In genomic region chr1:168178638-168179410, GRCh38 we compare ENCODE assay signal across 1 cellular context.
A peak's percentile ranks its signal among the peaks of the same experiment; 100 is the strongest.
TF ChIP-seq lines count a peak whose summit lies in the region.

TIPRL (plus strand) TSS chr1:168178962; CDS start chr1:168179078, 116 bp downstream.

TF ChIP-seq in HepG2, 621 proteins besides CTCF, POLR2A, EP300 and RAD21 (continued from another document and continues in another):
- TF ChIP-seq ZNF281 (CRISPR knock-in tag; IDR thresholded peaks at IDR 0.05; ENCODE audit: borderline replicate concordance) (peak; percentile 26; the same call in 1 of the 2 replicates), PITX1 (CRISPR knock-in tag; IDR thresholded peaks at IDR 0.05) (peak; percentile 67; the same call in 1 of the 2 replicates), RXRA (CRISPR knock-in tag; IDR thresholded peaks at IDR 0.05) (peak; percentile 48), DPF2 (CRISPR knock-in tag; IDR thresholded peaks at IDR 0.05; ENCODE audit: borderline replicate concordance, low read depth) (no peak), E2F1 (CRISPR knock-in tag; IDR thresholded peaks at IDR 0.05) (no peak), HMGXB3 (CRISPR knock-in tag; IDR thresholded peaks at IDR 0.05; ENCODE audit: borderline replicate concordance) (no peak), KDM4B (CRISPR knock-in tag; IDR thresholded peaks at IDR 0.05) (peak; percentile 28; the same call in 1 of the 2 replicates), ZNF550 (CRISPR knock-in tag; IDR thresholded peaks at IDR 0.05; ENCODE audit: borderline replicate concordance) (peak; percentile 80; the same call in 1 of the 2 replicates), RXRB (CRISPR knock-in tag; IDR thresholded peaks at IDR 0.05; ENCODE audit: borderline replicate concordance) (peak; percentile 66), HCFC1 (IDR thresholded peaks at IDR 0.05; ENCODE audit: low read depth, low read length) (peak; percentile 39; the same call in 1 of the 2 replicates), ZNF253 (CRISPR knock-in tag; IDR thresholded peaks at IDR 0.05; ENCODE audit: borderline replicate concordance) (no peak), ZNF800 (CRISPR knock-in tag; IDR thresholded peaks at IDR 0.05) (peak; percentile 48; the same call in 1 of the 2 replicates), ZNF362 (CRISPR knock-in tag; IDR thresholded peaks at IDR 0.05; ENCODE audit: borderline replicate concordance) (peak; percentile 30; the same call in 1 of the 2 replicates), MED1 (CRISPR knock-in tag; IDR thresholded peaks at IDR 0.05) (peak; percentile 65; the same call in 1 of the 2 replicates), ZNF580 (CRISPR knock-in tag; IDR thresholded peaks at IDR 0.05; ENCODE audit: borderline replicate concordance, low read depth) (peak; percentile 49), ZBTB34 (CRISPR knock-in tag; IDR thresholded peaks at IDR 0.05) (peak; percentile 40; the same call in 1 of the 2 replicates), ZNF672 (CRISPR knock-in tag; IDR thresholded peaks at IDR 0.05) (no peak), ZNF710 (CRISPR knock-in tag; IDR thresholded peaks at IDR 0.05; ENCODE audit: borderline replicate concordance) (peak; percentile 78; the same call in 1 of the 2 replicates), SNAPC2 (CRISPR knock-in tag; IDR thresholded peaks at IDR 0.05) (peak; percentile 76; the same call in 1 of the 2 replicates), ZNF740 (CRISPR knock-in tag; IDR thresholded peaks at IDR 0.05) (no peak), JUN (CRISPR knock-in tag; IDR thresholded peaks at IDR 0.05) (peak; percentile 81; the same call in 1 of the 2 replicates), CREB1 (IDR thresholded peaks at IDR 0.05) (peak; percentile 99), CREB1 (CRISPR knock-in tag; IDR thresholded peaks at IDR 0.05) (peak; percentile 90), TOPORS (CRISPR knock-in tag; IDR thresholded peaks at IDR 0.05) (0 out of 2 replicates have a peak, but pooled peaks have one; percentile 29), SATB2 (CRISPR knock-in tag; IDR thresholded peaks at IDR 0.05) (peak; percentile 56; the same call in 1 of the 2 replicates), ZNF512 (CRISPR knock-in tag; IDR thresholded peaks at IDR 0.05) (no peak), TCF12 (IDR thresholded peaks at IDR 0.05) (no peak), TCF12 (CRISPR knock-in tag; IDR thresholded peaks at IDR 0.05) (0 out of 2 replicates have a peak, but pooled peaks have one; percentile 58), NONO (IDR thresholded peaks at IDR 0.05) (no peak), NONO (CRISPR knock-in tag; conservative IDR thresholded peaks at IDR 0.05) (peak; percentile 80), ELF3 (CRISPR knock-in tag; IDR thresholded peaks at IDR 0.05) (peak; percentile 77), GABPB1 (CRISPR knock-in tag; IDR thresholded peaks at IDR 0.05) (peak; percentile 98), ZBTB7B (CRISPR knock-in tag; IDR thresholded peaks at IDR 0.05) (no peak; the same call in 1 of the 2 replicates), ZFYVE20 (CRISPR knock-in tag; IDR thresholded peaks at IDR 0.05; ENCODE audit: borderline replicate concordance, low read depth) (no peak), ZNF709 (CRISPR knock-in tag; IDR thresholded peaks at IDR 0.05) (peak; percentile 92), PHF21A (CRISPR knock-in tag; IDR thresholded peaks at IDR 0.05) (peak; percentile 79; the same call in 1 of the 2 replicates), ZNF20 (CRISPR knock-in tag; IDR thresholded peaks at IDR 0.05) (no peak), SMAD3 (CRISPR knock-in tag; IDR thresholded peaks at IDR 0.05) (peak; percentile 56), MAF1 (CRISPR knock-in tag; IDR thresholded peaks at IDR 0.05; ENCODE audit: borderline replicate concordance) (no peak), FOXP4 (CRISPR knock-in tag; IDR thresholded peaks at IDR 0.05) (peak; percentile 54; the same call in 1 of the 2 replicates), NRL (CRISPR knock-in tag; IDR thresholded peaks at IDR 0.05; ENCODE audit: borderline replicate concordance) (peak; percentile 87), BORCS8-MEF2B (CRISPR knock-in tag; IDR thresholded peaks at IDR 0.05) (peak; percentile 68; the same call in 1 of the 2 replicates)
